In the genomic region with DNA sequence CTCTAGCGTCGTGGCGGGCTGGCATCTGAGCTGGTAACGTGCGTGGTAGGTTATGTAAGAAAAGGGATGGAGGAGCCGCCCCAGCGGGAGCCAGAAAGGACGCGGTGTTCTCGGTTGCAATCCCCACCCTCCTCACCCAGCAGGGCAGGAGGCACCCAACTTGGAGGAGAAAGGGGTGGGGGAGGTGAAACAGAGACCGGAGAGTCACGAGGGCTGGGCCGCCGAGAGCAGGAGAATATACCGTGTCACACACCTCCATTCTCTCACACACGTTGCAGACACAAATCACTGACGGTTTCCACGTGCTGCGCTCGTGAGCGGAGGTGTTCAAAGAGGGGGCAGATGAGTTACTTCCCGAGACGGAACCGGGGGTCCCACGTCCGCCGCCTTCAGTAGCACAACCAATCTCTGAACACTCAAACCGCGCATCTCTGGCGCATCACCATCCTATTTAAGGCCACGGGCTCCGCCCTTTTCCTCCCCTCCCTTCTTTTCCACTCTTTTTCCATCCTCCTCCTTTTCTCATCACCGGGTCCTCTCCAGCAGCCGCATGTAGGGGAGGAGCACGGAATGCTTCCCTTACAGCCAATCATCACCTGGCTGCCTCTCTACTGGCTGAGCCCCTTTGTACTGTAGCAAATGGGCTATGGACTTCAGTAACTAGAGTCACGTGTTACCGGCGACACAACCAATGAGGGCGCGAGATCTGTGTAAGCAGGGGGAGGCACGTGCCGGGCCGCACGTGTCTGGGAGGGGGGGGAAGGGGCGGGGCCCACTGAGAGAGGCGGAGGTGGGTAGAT, we compare ENCODE assay signal across 8 cellular contexts. TPM values are rescaled to one million over a fixed set of nuclear protein-coding genes. Genes with fewer than 3 reads are reported as not detected.
DNase-seq lines count a peak whose midpoint lies in the region; ATAC-seq, FAIRE-seq and TF ChIP-seq lines count a peak whose summit lies in the region.

A gene with protein sequence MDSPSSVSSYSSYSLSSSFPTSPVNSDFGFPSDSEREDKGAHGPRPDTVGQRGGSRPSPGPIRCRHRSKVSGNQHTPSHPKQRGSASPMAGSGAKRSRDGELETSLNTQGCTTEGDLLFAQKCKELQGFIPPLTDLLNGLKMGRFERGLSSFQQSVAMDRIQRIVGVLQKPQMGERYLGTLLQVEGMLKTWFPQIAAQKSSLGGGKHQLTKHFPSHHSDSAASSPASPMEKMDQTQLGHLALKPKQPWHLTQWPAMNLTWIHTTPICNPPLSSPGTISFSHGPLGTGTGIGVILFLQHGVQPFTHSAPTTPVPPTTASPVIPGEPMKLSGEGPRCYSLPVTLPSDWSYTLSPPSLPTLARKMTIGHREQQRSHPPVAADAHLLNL (plus strand): TSS at position 797 of the 800 bp plus-strand sequence. CDS start 714 bp downstream, outside the sequence.

- H3K4me1 Mint-ChIP-seq in activated CD4-positive, alpha-beta T cell treated with anti-CD3 and anti-CD28 coated beads, Interleukin-2, amount 10 ng/mL, durations not matched to agents 24 days and 14 days: peaks cover 23% of the 10 kb centered on the region

- peaks cover 4% of the 10 kb centered on the region for H3K36me3 Mint-ChIP-seq in activated CD4-positive, alpha-beta T cell treated with anti-CD3 and anti-CD28 coated beads, Interleukin-2, amount 10 ng/mL, durations not matched to agents 24 days and 14 days (ENCODE audit: low read depth)

- H3K9ac ChIP-seq in kidney (ENCODE audit: low read length in 2 of 2): peak within 1 kb of the TSS; percentile 87 to 89

- intact Hi-C loops in activated CD4-positive, alpha-beta T cell treated with anti-CD3 and anti-CD28 coated beads, Interleukin-2, amount 10 ng/mL, durations not matched to agents 24 days and 14 days (cut with micrococcal nuclease): loop anchor here (1.0 to 5.0 kb wide), 3 partner anchors 11 to 45 kb away; a partner anchor contains a TSS
- intact Hi-C loops in kidney (cut with DNase I): no loop called here

- peak within 1 kb of the TSS; percentile 87 for H3K27ac Mint-ChIP-seq in activated CD4-positive, alpha-beta T cell treated with anti-CD3 and anti-CD28 coated beads, Interleukin-2, amount 10 ng/mL, durations not matched to agents 24 days and 14 days

- peak within 1 kb of the TSS; percentile 94 for H3K27ac ChIP-seq in cingulate gyrus (ENCODE audit: low read depth, low read length)
- peak within 1 kb of the TSS; percentile 90 to 92 for H3K27ac ChIP-seq in kidney (ENCODE audit: low read depth in 2 of 2, low read length in 2 of 2)

- DNase-seq in DMS79 treated with DMSO at 0.1 percent for 48 hours (lab: John Stamatoyannopoulos, UW): peak; percentile 98
- peak; percentile 99 for DNase-seq in NCI-H2227 treated with DMSO at 0.1 percent for 48 hours (lab: John Stamatoyannopoulos, UW)
- peak; percentile 92 for DNase-seq in activated CD4-positive, alpha-beta T cell treated with anti-CD3 and anti-CD28 coated beads, Interleukin-2, amount 10 ng/mL, durations not matched to agents 24 days and 14 days
- peak; percentile 98 for DNase-seq in kidney
- DNase-seq in stimulated activated CD4-positive, alpha-beta T cell treated with anti-CD3 and anti-CD28 coated beads, Interleukin-12 subunit alpha, Interleukin-12 subunit beta, amount 100 ng/mL, for 24 hours (ENCODE audit: low read depth in 2 of 2): peak; percentile 45 to 58

- H3K4me3 ChIP-seq in kidney (ENCODE audit: low read length in 2 of 2): peak within 1 kb of the TSS; percentile 92 to 93

- peaks cover 5 to 6% of the 10 kb centered on the region in 2 donors for H3K36me3 ChIP-seq in kidney (ENCODE audit: control insufficient read depth in 1 of 2, insufficient read depth in 2 of 2, low read length in 2 of 2)

- H3K27me3 Mint-ChIP-seq in activated CD4-positive, alpha-beta T cell treated with anti-CD3 and anti-CD28 coated beads, Interleukin-2, amount 10 ng/mL, durations not matched to agents 24 days and 14 days: peaks cover 6% of the 10 kb centered on the region

- no peaks in the 10 kb centered on the region for H3K9me3 ChIP-seq in kidney (ENCODE audit: control insufficient read depth in 1 of 2, low read length in 2 of 2)

- peak within 1 kb of the TSS; percentile 85 for H3K4me3 Mint-ChIP-seq in activated CD4-positive, alpha-beta T cell treated with anti-CD3 and anti-CD28 coated beads, Interleukin-2, amount 10 ng/mL, durations not matched to agents 24 days and 14 days

- no peaks in the 10 kb centered on the region for H3K9me3 Mint-ChIP-seq in activated CD4-positive, alpha-beta T cell treated with anti-CD3 and anti-CD28 coated beads, Interleukin-2, amount 10 ng/mL, durations not matched to agents 24 days and 14 days

- peak; percentile 76 for ATAC-seq in HG02884 (IDR thresholded peaks at IDR 0.05; ENCODE audit: unreplicated experiment)
- ATAC-seq in GM18870 (IDR thresholded peaks at IDR 0.05; ENCODE audit: unreplicated experiment): no peak

- FAIRE-seq in kidney (lab: Jason Lieb, UNC): peak; percentile 90

- H3K4me1 ChIP-seq in kidney (ENCODE audit: control insufficient read depth in 1 of 2, insufficient read depth in 1 of 2, low read depth in 1 of 2, low read length in 2 of 2): peaks cover 15 to 22% of the 10 kb centered on the region in 2 donors

- no peak for TF ChIP-seq CTCF in kidney (IDR thresholded peaks at IDR 0.05; ENCODE audit: borderline replicate concordance, extremely low read depth, insufficient read depth)

RNA-seq across cellular contexts. Expression of the gene that starts here (rescaled TPM):
- 6.0 and 7.5 TPM in 2 replicates for total RNA-seq in activated CD4-positive, alpha-beta T cell treated with anti-CD3 and anti-CD28 coated beads, Interleukin-2, amount 10 ng/mL, durations not matched to agents 24 days and 14 days
- 8.8 TPM for total RNA-seq in kidney
- 9.1 TPM for polyA plus RNA-seq in kidney (ENCODE audit: insufficient read depth, low read depth, low replicate concordance)
